ENCODE assay signal across 12 cellular contexts in the genomic region with DNA sequence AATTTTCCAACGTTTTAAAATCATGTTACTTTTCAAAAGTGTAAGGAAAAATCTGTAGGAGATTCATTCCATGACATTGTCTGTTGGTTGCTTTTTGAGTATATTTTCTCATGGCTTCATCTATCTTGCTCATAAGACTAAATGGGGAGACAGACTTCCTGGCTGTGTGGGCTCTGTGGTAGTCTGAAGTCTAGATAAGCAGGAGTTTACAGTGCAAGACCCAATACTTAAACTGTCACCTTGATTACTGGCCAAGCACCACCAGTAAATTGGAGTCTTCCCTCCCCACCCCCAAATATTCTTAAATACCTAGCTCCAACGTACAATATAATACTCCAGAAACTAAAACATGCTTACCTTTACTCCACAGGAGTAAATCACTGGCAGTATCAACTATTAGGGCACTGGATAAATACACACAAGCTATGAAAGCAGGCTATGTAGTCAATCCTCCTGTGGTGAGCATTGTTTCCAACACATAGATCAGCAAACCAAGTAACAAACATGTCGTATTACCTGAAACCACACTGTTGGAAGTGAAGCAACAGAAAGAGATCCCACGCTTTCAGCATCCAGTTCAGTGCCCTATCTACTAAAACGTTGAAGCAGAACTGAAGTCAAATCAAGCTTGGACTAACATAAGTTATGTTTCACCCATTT. TPM values are rescaled to one million over a fixed set of nuclear protein-coding genes. Genes with fewer than 3 reads are reported as not detected.
A peak's percentile ranks its signal among the peaks of the same experiment; 100 is the strongest.
DNase-seq lines count a peak whose midpoint lies in the region; ATAC-seq lines count a peak whose summit lies in the region.
"Had no signal": no experiment of that assay in that cellular context is flagged by ENCODE, and none has a peak within 500 bp of the region (broad histone marks: within the 10 kb centered on the region; RNA-seq: fewer than 3 reads in every experiment).

No MANE protein-coding gene starts in this region.

- H2AFZ ChIP-seq in trophoblast cell (ENCODE audit: insufficient read depth, low read length, poor library complexity): no peak overlapping the region

- no peak overlapping the region for H3K4me2 ChIP-seq in trophoblast cell (ENCODE audit: low read length)

- peak overlapping the region; percentile 47 for H3K4ac ChIP-seq in trophoblast cell (ENCODE audit: low read depth, low read length)

- peak overlapping the region; percentile 28 for H3K27ac ChIP-seq in SK-N-MC
- no peak overlapping the region for H3K27ac ChIP-seq in trophoblast cell (ENCODE audit: low read depth, low read length)

- no peak overlapping the region for H4K91ac ChIP-seq in trophoblast cell (ENCODE audit: low read depth, low read length)

- H4K12ac ChIP-seq in trophoblast cell (ENCODE audit: low read depth, low read length): no peak overlapping the region

- H3K23ac ChIP-seq in trophoblast cell (ENCODE audit: low read length): no peak overlapping the region

- no peak overlapping the region for H2BK5ac ChIP-seq in trophoblast cell (ENCODE audit: low read depth, low read length, poor library complexity)

- no peak overlapping the region for H2BK12ac ChIP-seq in trophoblast cell (ENCODE audit: low read length)

- no peaks in the 10 kb centered on the region for H3K27me3 ChIP-seq in trophoblast cell (ENCODE audit: insufficient read depth, low read length)

- H3K36me3 Mint-ChIP-seq in activated CD4-positive, alpha-beta T cell treated with anti-CD3 and anti-CD28 coated beads, Interleukin-2, amount 10 ng/mL, durations not matched to agents 7 days and 5 days (ENCODE audit: low read depth): peaks cover 78% of the 10 kb centered on the region
- H3K36me3 Mint-ChIP-seq in central memory CD8-positive, alpha-beta T cell (ENCODE audit: insufficient read depth): peaks cover 54% of the 10 kb centered on the region

- peak overlapping the region; percentile 20 for H3K4me3 Mint-ChIP-seq in activated CD4-positive, alpha-beta T cell treated with anti-CD3 and anti-CD28 coated beads, Interleukin-2, amount 10 ng/mL, durations not matched to agents 7 days and 5 days
- H3K4me3 Mint-ChIP-seq in central memory CD8-positive, alpha-beta T cell: peak overlapping the region; percentile 49

- no CpG with 5 or more reads among the region's 5 CpGs for WGBS in trophoblast cell (ENCODE audit: extremely low coverage, insufficient coverage, insufficient read length)

- H4K8ac ChIP-seq in trophoblast cell (ENCODE audit: low read depth, low read length): no peak overlapping the region

- H3K27ac Mint-ChIP-seq in activated CD4-positive, alpha-beta T cell treated with anti-CD3 and anti-CD28 coated beads, Interleukin-2, amount 10 ng/mL, durations not matched to agents 7 days and 5 days: no peak overlapping the region
- H3K27ac Mint-ChIP-seq in central memory CD8-positive, alpha-beta T cell (ENCODE audit: low read depth): peak overlapping the region; percentile 45

- no peak for DNase-seq in activated CD4-positive, alpha-beta T cell treated with anti-CD3 and anti-CD28 coated beads, Interleukin-2, amount 10 ng/mL, durations not matched to agents 7 days and 5 days
- no peak for DNase-seq in activated CD4-positive, alpha-beta T cell treated with anti-CD3 and anti-CD28 coated beads for 48 hours
- DNase-seq in SK-N-MC (ENCODE audit: low read depth, low spot score) (no peak), trophoblast cell (no peak), NCI-H526 (lab: John Stamatoyannopoulos, UW) (no peak), NCI-H1694 treated with DMSO at 0.1 percent for 48 hours (lab: John Stamatoyannopoulos, UW) (no peak)
- DNase-seq in central memory CD8-positive, alpha-beta T cell (ENCODE audit: low spot score in 2 of 2): no peak
- DNase-seq: NCI-H345, retina, substantia nigra had no signal

- no peaks in the 10 kb centered on the region for H3K79me1 ChIP-seq in trophoblast cell (ENCODE audit: low read length)

- CTCF ChIA-PET in activated CD4-positive, alpha-beta T cell treated with anti-CD3 and anti-CD28 coated beads, Interleukin-2, amount 10 ng/mL, durations not matched to agents 7 days and 5 days (lab: Charles Lee): interaction anchor here (0.6 to 3.1 kb wide), 3 partner anchors 24 to 68 kb away, joined by 3 to 16 read pairs (median 3); no protein-coding TSS in a partner anchor

- POLR2A ChIA-PET in activated CD4-positive, alpha-beta T cell treated with anti-CD3 and anti-CD28 coated beads, Interleukin-2, amount 10 ng/mL, durations not matched to agents 7 days and 5 days (lab: Charles Lee): interaction anchor here (0.7 kb wide), 1 partner anchor 25 kb away, joined by 3 read pairs; no protein-coding TSS in a partner anchor

- H3K27me3 Mint-ChIP-seq in activated CD4-positive, alpha-beta T cell treated with anti-CD3 and anti-CD28 coated beads, Interleukin-2, amount 10 ng/mL, durations not matched to agents 7 days and 5 days: no peaks in the 10 kb centered on the region
- H3K27me3 Mint-ChIP-seq in central memory CD8-positive, alpha-beta T cell: no peaks in the 10 kb centered on the region

- ATAC-seq in central memory CD8-positive, alpha-beta T cell (replicated peaks; ENCODE audit: extremely low read depth, poor library complexity, severe bottlenecking): peak; percentile 70
- ATAC-seq in HG03457 (IDR thresholded peaks at IDR 0.05; ENCODE audit: unreplicated experiment): no peak

- H3K4me3 ChIP-seq in SK-N-MC (peak overlapping the region; percentile 88), trophoblast cell (ENCODE audit: low read depth, low read length) (no peak overlapping the region)
- H3K4me3 ChIP-seq: lung had no signal

- no peaks in the 10 kb centered on the region for H3K4me1 ChIP-seq in trophoblast cell (ENCODE audit: control insufficient read depth in 1 of 2, insufficient read depth in 2 of 2, low read length in 2 of 2)

- no peak overlapping the region for H3K18ac ChIP-seq in trophoblast cell (ENCODE audit: low read length)

- no peak overlapping the region for H3K14ac ChIP-seq in trophoblast cell (ENCODE audit: low read length)

- H3K36me3 ChIP-seq in SK-N-MC (ENCODE audit: insufficient read depth, low read length) (peaks cover 92% of the 10 kb centered on the region), trophoblast cell (ENCODE audit: control insufficient read depth in 1 of 2, insufficient read depth in 2 of 2, low read length in 2 of 2) (peaks cover 12% of the 10 kb centered on the region in 2 experiments)

- no peak overlapping the region for H2AK5ac ChIP-seq in trophoblast cell (ENCODE audit: low read length)

- no peaks in the 10 kb centered on the region for H3K9me3 ChIP-seq in SK-N-MC (ENCODE audit: low read depth, low read length)
- H3K9me3 ChIP-seq in trophoblast cell (ENCODE audit: insufficient read depth, low read depth, low read length): no peaks in the 10 kb centered on the region

- no peak overlapping the region for H2BK120ac ChIP-seq in trophoblast cell (ENCODE audit: insufficient read depth, low read length, poor library complexity)

- H3K79me2 ChIP-seq in trophoblast cell (ENCODE audit: control insufficient read depth, insufficient read depth, low read length, poor library complexity): peaks cover 19% of the 10 kb centered on the region

- H3K4me1 Mint-ChIP-seq in activated CD4-positive, alpha-beta T cell treated with anti-CD3 and anti-CD28 coated beads, Interleukin-2, amount 10 ng/mL, durations not matched to agents 7 days and 5 days: peaks cover 76% of the 10 kb centered on the region
- H3K4me1 Mint-ChIP-seq in central memory CD8-positive, alpha-beta T cell: peaks cover 72% of the 10 kb centered on the region

- H3K9ac ChIP-seq in SK-N-MC (ENCODE audit: insufficient read length) (peak overlapping the region; percentile 42), trophoblast cell (ENCODE audit: low read length) (no peak overlapping the region)

- no peaks in the 10 kb centered on the region for H3K9me3 Mint-ChIP-seq in activated CD4-positive, alpha-beta T cell treated with anti-CD3 and anti-CD28 coated beads, Interleukin-2, amount 10 ng/mL, durations not matched to agents 7 days and 5 days
- no peaks in the 10 kb centered on the region for H3K9me3 Mint-ChIP-seq in central memory CD8-positive, alpha-beta T cell

RNA-seq across cellular contexts. Expression of a gene that starts 6.2 kb away (rescaled TPM):
- 100 to 1,000 TPM; 368 to 430 TPM for total RNA-seq in activated CD4-positive, alpha-beta T cell treated with anti-CD3 and anti-CD28 coated beads, Interleukin-2, amount 10 ng/mL, durations not matched to agents 7 days and 5 days
- polyA plus RNA-seq in trophoblast cell (2013): 305 and 316 TPM in 2 replicates
